In genomic region chr6:7910654-7911344, GRCh38 we compare ENCODE assay signal across 8 cellular contexts.
DNase-seq lines count a peak whose midpoint lies in the region; ATAC-seq and TF ChIP-seq lines count a peak whose summit lies in the region.

Gene TXNDC5, minus strand, starts transcription at chr6:7910788. Its CDS starts 12 bp downstream, at chr6:7910776.

- H3K9me3 ChIP-seq in effector memory CD4-positive, alpha-beta T cell (ENCODE audit: control insufficient read depth, low read length), result no peaks in the 10 kb centered on the region

- H3K27ac ChIP-seq in effector memory CD4-positive, alpha-beta T cell (ENCODE audit: insufficient read depth, low read length, poor library complexity, severe bottlenecking), result peak within 1 kb of the TSS; percentile 35

- H3K4me1 ChIP-seq in effector memory CD4-positive, alpha-beta T cell (ENCODE audit: control insufficient read depth, insufficient read depth, low read length, poor library complexity, severe bottlenecking), result peaks cover 12% of the 10 kb centered on the region

- no peak for TF ChIP-seq CTCF in AG09309 (IDR thresholded peaks at IDR 0.05; ENCODE audit: control insufficient read depth, insufficient read depth, low read depth, low read length, missing control alignments)

- H3K36me3 ChIP-seq in effector memory CD4-positive, alpha-beta T cell (ENCODE audit: control insufficient read depth, insufficient read depth, low read length), result no peaks in the 10 kb centered on the region

- no peak for DNase-seq in AG09309 (ENCODE audit: low read depth)
- peak; percentile 84 for DNase-seq in NCI-H748 (lab: John Stamatoyannopoulos, UW; ENCODE audit: unreplicated experiment)
- peak; percentile 90 for DNase-seq in activated CD8-positive, alpha-beta memory T cell treated with anti-CD3 and anti-CD28 coated beads for 24 hours
- peak; percentile 7 to 56 (median 38) for DNase-seq in effector memory CD4-positive, alpha-beta T cell
- DNase-seq in medulla oblongata (ENCODE audit: extremely low spot score), result peak; percentile 81
- peak in 2 of 3 donors; percentile 53 to 73 for DNase-seq in stimulated activated CD4-positive, alpha-beta T cell treated with anti-CD3 and anti-CD28 coated beads, TNF-alpha, amount 100 ng/mL, for 48 hours (ENCODE audit: low read depth in 3 of 3)

- peak within 1 kb of the TSS; percentile 61 for H3K4me3 ChIP-seq in AG09309 (ENCODE audit: control insufficient read depth, low read depth, low read length)
- H3K4me3 ChIP-seq in effector memory CD4-positive, alpha-beta T cell (ENCODE audit: insufficient read depth, low read depth, low read length, poor library complexity, severe bottlenecking), result peak within 1 kb of the TSS; percentile 79

- ATAC-seq in GM19035 (IDR thresholded peaks at IDR 0.05; ENCODE audit: unreplicated experiment) (peak; percentile 65), HG03280 (IDR thresholded peaks at IDR 0.05; ENCODE audit: unreplicated experiment) (peak; percentile 61)

- no peaks in the 10 kb centered on the region for H3K27me3 ChIP-seq in effector memory CD4-positive, alpha-beta T cell (replicated peaks; ENCODE audit: control insufficient read depth, insufficient read depth, low read length, poor library complexity, severe bottlenecking)
